In genomic region chr12:11500222-11500860, GRCh38 we compare ENCODE assay signal across 1 cellular context.
TF ChIP-seq lines count a peak whose summit lies in the region.

No MANE protein-coding gene starts in this region.

TF ChIP-seq in GM12878, 131 proteins besides CTCF, POLR2A, EP300 and RAD21 (continued from another document):
- TF ChIP-seq ZZZ3 (IDR thresholded peaks at IDR 0.05; ENCODE audit: control insufficient read depth, insufficient read length, low read depth) (no peak), BCLAF1 (IDR thresholded peaks at IDR 0.05) (no peak), NFXL1 (IDR thresholded peaks at IDR 0.05; ENCODE audit: borderline replicate concordance) (no peak), REST (IDR thresholded peaks at IDR 0.05; ENCODE audit: low read depth, low read length) (peak; percentile 99), SUPT20H (IDR thresholded peaks at IDR 0.05; ENCODE audit: borderline replicate concordance, control insufficient read depth, low read depth, low read length) (no peak), BMI1 (IDR thresholded peaks at IDR 0.05; ENCODE audit: borderline replicate concordance) (no peak), NRF1 (conservative IDR thresholded peaks at IDR 0.05; ENCODE audit: low read depth, low read length) (no peak), RCOR1 (conservative IDR thresholded peaks at IDR 0.05; ENCODE audit: low read depth, low read length) (peak; percentile 99), POLR2AphosphoS5 (IDR thresholded peaks at IDR 0.05; ENCODE audit: low read length) (no peak), CREM (IDR thresholded peaks at IDR 0.05; ENCODE audit: low read depth) (no peak)
